Comparison of ENCODE assay signal across 11 cellular contexts in the genomic region with DNA sequence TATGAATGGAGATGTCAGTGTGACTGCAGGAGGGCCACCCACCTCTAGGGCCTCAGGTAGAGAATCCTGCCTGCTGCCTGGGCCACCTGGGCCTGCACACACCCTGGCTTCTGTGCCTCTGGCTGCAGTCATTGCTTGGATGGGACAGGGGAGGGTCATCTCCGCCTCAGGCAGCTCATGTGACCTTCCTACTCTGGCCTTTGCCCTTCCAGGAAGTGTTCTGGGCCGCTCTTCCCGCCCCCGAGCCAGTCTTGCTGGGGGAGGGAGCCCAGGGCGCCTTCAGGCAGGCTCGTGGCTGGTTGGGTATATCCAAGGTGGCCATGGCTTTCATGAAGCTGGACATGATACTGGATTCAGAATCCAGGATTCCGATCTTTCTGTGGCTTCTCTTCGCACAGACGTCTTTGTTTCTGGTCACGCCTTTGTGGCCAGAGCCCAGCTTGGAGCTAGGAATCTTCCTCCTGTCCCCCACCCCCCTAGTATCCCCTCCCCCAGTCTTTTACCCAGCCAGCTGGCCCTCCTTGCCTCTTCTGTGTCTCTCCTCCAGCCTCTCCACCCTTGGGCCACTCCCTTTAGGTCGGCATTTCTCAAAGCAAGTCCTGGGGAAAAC.
DNase-seq lines count a peak whose midpoint lies in the region; ATAC-seq and TF ChIP-seq lines count a peak whose summit lies in the region.
"Had no signal": no experiment of that assay in that cellular context is flagged by ENCODE, and none has a peak within 500 bp of the region (broad histone marks: within the 10 kb centered on the region; RNA-seq: fewer than 3 reads in every experiment).

No MANE protein-coding gene starts in this region.

- no peak overlapping the region for H3K18ac ChIP-seq in trophoblast cell (ENCODE audit: low read length)

- no peaks in the 10 kb centered on the region for H3K36me3 Mint-ChIP-seq in activated naive CD4-positive, alpha-beta T cell treated with anti-CD3 and anti-CD28 coated beads, Interleukin-2, amount 50 U/mL, for 72 hours

- no peak overlapping the region for H2AK5ac ChIP-seq in trophoblast cell (ENCODE audit: low read length)

- TF ChIP-seq CTCF in AG04450 (IDR thresholded peaks at IDR 0.05; ENCODE audit: low read depth, low read length) = no peak

- H3K79me1 ChIP-seq in trophoblast cell (ENCODE audit: low read length) = peaks cover 21% of the 10 kb centered on the region

- H3K23ac ChIP-seq in trophoblast cell (ENCODE audit: low read length) = no peak overlapping the region

- H3K4me2 ChIP-seq in trophoblast cell (ENCODE audit: low read length) = no peak overlapping the region

- no peak overlapping the region for H2BK12ac ChIP-seq in trophoblast cell (ENCODE audit: low read length)

- H3K27ac Mint-ChIP-seq in activated naive CD4-positive, alpha-beta T cell treated with anti-CD3 and anti-CD28 coated beads, Interleukin-2, amount 50 U/mL, for 72 hours = peak overlapping the region in 1 of 2 donors; percentile 26
- H3K27ac Mint-ChIP-seq: activated CD4-positive, alpha-beta memory T cell treated with anti-CD3 and anti-CD28 coated beads, Interleukin-2, amount 10 ng/mL, durations not matched to agents 7 days and 5 days had no signal

- CTCF ChIA-PET in AG04450 (lab: Charles Lee) = interaction anchor here (1.5 kb wide), 1 partner anchor 10 kb away, joined by 4 read pairs; no protein-coding TSS in a partner anchor

- H3K9me3 Mint-ChIP-seq in activated naive CD4-positive, alpha-beta T cell treated with anti-CD3 and anti-CD28 coated beads, Interleukin-2, amount 50 U/mL, for 72 hours = no peaks in the 10 kb centered on the region
- H3K9me3 Mint-ChIP-seq: activated CD4-positive, alpha-beta memory T cell treated with anti-CD3 and anti-CD28 coated beads, Interleukin-2, amount 10 ng/mL, durations not matched to agents 7 days and 5 days had no signal

- no peak overlapping the region for H4K8ac ChIP-seq in trophoblast cell (ENCODE audit: low read depth, low read length)

- peak overlapping the region; percentile 21 for H3K27ac ChIP-seq in AG04450 (ENCODE audit: low read depth, low read length)
- peak overlapping the region; percentile 1 for H3K27ac ChIP-seq in trophoblast cell (ENCODE audit: low read depth, low read length)
- H3K27ac ChIP-seq: psoas muscle had no signal

- H3K4me1 ChIP-seq in trophoblast cell (ENCODE audit: control insufficient read depth in 1 of 2, insufficient read depth in 2 of 2, low read length in 2 of 2) = peaks cover 50 to 68% of the 10 kb centered on the region in 2 experiments

- H3K36me3 ChIP-seq in trophoblast cell (ENCODE audit: control insufficient read depth in 1 of 2, insufficient read depth in 2 of 2, low read length in 2 of 2) = peaks cover 22 to 31% of the 10 kb centered on the region in 2 experiments

- H3K14ac ChIP-seq in trophoblast cell (ENCODE audit: low read length) = no peak overlapping the region

- no peak overlapping the region for H4K12ac ChIP-seq in trophoblast cell (ENCODE audit: low read depth, low read length)

- no peak for ATAC-seq in activated naive CD4-positive, alpha-beta T cell treated with anti-CD3 and anti-CD28 coated beads, Interleukin-2, amount 50 U/mL, for 72 hours
- ATAC-seq: psoas muscle had no signal

- no peak overlapping the region for H4K91ac ChIP-seq in trophoblast cell (ENCODE audit: low read depth, low read length)

- H3K79me2 ChIP-seq in trophoblast cell (ENCODE audit: control insufficient read depth, insufficient read depth, low read length, poor library complexity) = peaks cover 4% of the 10 kb centered on the region

- H2AFZ ChIP-seq in trophoblast cell (ENCODE audit: insufficient read depth, low read length, poor library complexity) = no peak overlapping the region

- H2BK120ac ChIP-seq in trophoblast cell (ENCODE audit: insufficient read depth, low read length, poor library complexity) = no peak overlapping the region

- H2BK5ac ChIP-seq in trophoblast cell (ENCODE audit: low read depth, low read length, poor library complexity) = no peak overlapping the region

- H3K9me3 ChIP-seq in AG04450 (ENCODE audit: control insufficient read depth, insufficient read depth, low read length) (no peaks in the 10 kb centered on the region; the same call in 1 of the 2 replicates), trophoblast cell (ENCODE audit: insufficient read depth, low read depth, low read length) (peaks cover 2% of the 10 kb centered on the region)
- H3K9me3 ChIP-seq: psoas muscle had no signal

- no peak overlapping the region for H3K4ac ChIP-seq in trophoblast cell (ENCODE audit: low read depth, low read length)

- H3K9ac ChIP-seq in trophoblast cell (ENCODE audit: low read length) = no peak overlapping the region

- DNase-seq in AG04450 (ENCODE audit: low read depth, low spot score) (no peak), SW480 (ENCODE audit: low spot score) (peak; percentile 25), islet precursor cell (peak; percentile 86), trophoblast cell (peak in 1 of 2 donors; percentile 15), cortex of kidney (lab: John Stamatoyannopoulos, UW) (no peak), NCI-H2029 treated with DMSO at 0.1 percent for 48 hours (lab: John Stamatoyannopoulos, UW) (no peak)
- no peak for DNase-seq in activated effector memory CD4-positive, alpha-beta T cell treated with anti-CD3 and anti-CD28 coated beads, Interleukin-2, amount 50 U/mL, for 16 hours
- DNase-seq in activated naive CD4-positive, alpha-beta T cell treated with anti-CD3 and anti-CD28 coated beads, Interleukin-2, amount 50 U/mL, for 72 hours (ENCODE audit: low spot score in 2 of 2) = no peak
- DNase-seq: activated CD4-positive, alpha-beta memory T cell treated with anti-CD3 and anti-CD28 coated beads, Interleukin-2, amount 10 ng/mL, durations not matched to agents 7 days and 5 days; GF-D8; psoas muscle had no signal

- no CpG with 5 or more reads among the region's 11 CpGs for WGBS in trophoblast cell (ENCODE audit: extremely low coverage, insufficient coverage, insufficient read length)

- H3K27me3 ChIP-seq in AG04450 (ENCODE audit: control insufficient read depth, insufficient read depth, low read length) = no peaks in the 10 kb centered on the region
- no peaks in the 10 kb centered on the region for H3K27me3 ChIP-seq in trophoblast cell (ENCODE audit: insufficient read depth, low read length)

- POLR2A ChIA-PET in AG04450 (lab: Yijun Ruan, JAX) = interaction anchor here (0.9 kb wide), 1 partner anchor 28 kb away, joined by 3 read pairs; no protein-coding TSS in a partner anchor

- H3K4me3 ChIP-seq in AG04450 (ENCODE audit: low read depth, low read length) (no peak overlapping the region), trophoblast cell (ENCODE audit: low read depth, low read length) (no peak overlapping the region)
- H3K4me3 ChIP-seq: psoas muscle had no signal

Comparison
In these comparisons a context has a peak if more than half of its experiments do, and no peak if none do; other contexts are left out.
1. DNase-seq: peak in SW480 (single experiment) and islet precursor cell (single experiment); none in AG04450 (single experiment), cortex of kidney (single experiment), NCI-H2029 treated with DMSO at 0.1 percent for 48 hours (single experiment), activated effector memory CD4-positive, alpha-beta T cell treated with anti-CD3 and anti-CD28 coated beads, Interleukin-2, amount 50 U/mL, for 16 hours (single experiment) and activated naive CD4-positive, alpha-beta T cell treated with anti-CD3 and anti-CD28 coated beads, Interleukin-2, amount 50 U/mL, for 72 hours (0 of 2).